In the genomic region with DNA sequence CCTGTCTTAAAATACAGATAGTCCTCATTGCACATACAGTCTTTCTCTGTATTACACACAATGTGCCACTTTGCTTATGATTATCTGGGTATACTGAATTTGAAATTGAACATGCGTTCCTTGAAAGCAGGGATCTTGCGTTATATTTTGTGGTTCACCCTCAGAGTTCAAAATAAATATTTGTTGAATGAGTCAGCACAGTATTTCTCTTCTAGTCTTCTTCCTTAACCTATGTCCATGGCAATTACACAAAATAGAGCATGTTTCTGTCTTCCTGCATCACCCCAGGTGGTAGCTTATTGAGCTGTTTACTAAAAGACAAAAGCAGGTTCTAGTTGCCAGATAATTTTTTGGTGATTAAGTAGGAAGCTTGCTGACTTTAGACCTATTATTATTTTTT, we compare ENCODE assay signal across 14 cellular contexts.
DNase-seq lines count a peak whose midpoint lies in the region; ATAC-seq, FAIRE-seq and TF ChIP-seq lines count a peak whose summit lies in the region.
"Had no signal": no experiment of that assay in that cellular context is flagged by ENCODE, and none has a peak within 500 bp of the region (broad histone marks: within the 10 kb centered on the region; RNA-seq: fewer than 3 reads in every experiment).

No MANE protein-coding gene starts in this region.

- no peaks in the 10 kb centered on the region for H3K36me3 Mint-ChIP-seq in activated naive CD4-positive, alpha-beta T cell treated with anti-CD3 and anti-CD28 coated beads, Interleukin-2, amount 10 ng/mL, durations not matched to agents 7 days and 5 days
- H3K36me3 Mint-ChIP-seq: activated naive CD8-positive, alpha-beta T cell treated with anti-CD3 and anti-CD28 coated beads, Interleukin-2, amount 10 ng/mL, durations not matched to agents 7 days and 5 days had no signal

- BruUV-seq in HepG2 (replicated peaks; lab: Mats Ljungman, UMichigan), result no TSS peak

- H4K20me1 ChIP-seq in HepG2 (ENCODE audit: insufficient read depth, low read length), result no peaks in the 10 kb centered on the region

- ATAC-seq in HepG2 (no peak), right lobe of liver (no peak)
- ATAC-seq: activated CD4-positive, CD25-positive, alpha-beta regulatory T cell treated with anti-CD3 and anti-CD28 coated beads, Interleukin-2, amount 50 U/mL, for 24 hours had no signal

- CTCF ChIA-PET in HepG2 (lab: Yijun Ruan, JAX; ENCODE audit: low intra/inter-chr PET ratio, low total read pairs), result no interaction called here
- CTCF ChIA-PET in activated naive CD4-positive, alpha-beta T cell treated with anti-CD3 and anti-CD28 coated beads, Interleukin-2, amount 10 ng/mL, durations not matched to agents 7 days and 5 days (lab: Charles Lee), result no interaction called here

- H2AFZ ChIP-seq in HepG2 (ENCODE audit: low read length), result no peak overlapping the region
- H2AFZ ChIP-seq: parathyroid adenoma had no signal

- no peaks in the 10 kb centered on the region for H3K9me3 Mint-ChIP-seq in activated naive CD4-positive, alpha-beta T cell treated with anti-CD3 and anti-CD28 coated beads, Interleukin-2, amount 10 ng/mL, durations not matched to agents 7 days and 5 days
- H3K9me3 Mint-ChIP-seq: activated naive CD8-positive, alpha-beta T cell treated with anti-CD3 and anti-CD28 coated beads, Interleukin-2, amount 10 ng/mL, durations not matched to agents 7 days and 5 days had no signal

- no peak overlapping the region for H3K9ac ChIP-seq in HepG2 (ENCODE audit: insufficient read depth, low read depth, low read length)
- H3K9ac ChIP-seq: parathyroid adenoma had no signal

- H3K27me3 ChIP-seq in HepG2 (ENCODE audit: control insufficient read depth in 1 of 2, insufficient read depth in 2 of 2, low read length in 2 of 2) (no peaks in the 10 kb centered on the region), right lobe of liver (no peaks in the 10 kb centered on the region), transverse colon (no peaks in the 10 kb centered on the region)
- H3K27me3 ChIP-seq: tibial artery had no signal

- no peak overlapping the region for H3K4me2 ChIP-seq in HepG2 (ENCODE audit: low read depth, low read length)

- DNase-seq in HepG2 (ENCODE audit: low spot score), result no peak
- no peak for DNase-seq in right lobe of liver
- DNase-seq in NCI-H748 (lab: John Stamatoyannopoulos, UW; ENCODE audit: unreplicated experiment), result peak; percentile 99
- DNase-seq in brain pericyte (ENCODE audit: low read depth, low spot score), result peak; percentile 3
- no peak for DNase-seq in iPS-NIHi7 (ENCODE audit: extremely low spot score)
- no peak for DNase-seq in activated naive CD4-positive, alpha-beta T cell treated with anti-CD3 and anti-CD28 coated beads, Interleukin-2, amount 10 ng/mL, durations not matched to agents 7 days and 5 days
- DNase-seq in transverse colon, result no peak
- DNase-seq in globus pallidus (ENCODE audit: low spot score), result no peak
- DNase-seq: activated naive CD8-positive, alpha-beta T cell treated with anti-CD3 and anti-CD28 coated beads, Interleukin-2, amount 10 ng/mL, durations not matched to agents 7 days and 5 days; Caco-2; SW 1271; tibial artery had no signal

- H3K79me2 ChIP-seq in HepG2 (ENCODE audit: insufficient read depth, low read length), result no peaks in the 10 kb centered on the region
- H3K79me2 ChIP-seq: parathyroid adenoma had no signal

- H3K27ac ChIP-seq in HepG2 (ENCODE audit: extremely low read length, insufficient read depth, low read length), result no peak overlapping the region
- H3K27ac ChIP-seq in right lobe of liver, result no peak overlapping the region
- H3K27ac ChIP-seq in transverse colon, result no peak overlapping the region
- H3K27ac ChIP-seq: parathyroid adenoma, tibial artery had no signal

- H3K27ac Mint-ChIP-seq in activated naive CD4-positive, alpha-beta T cell treated with anti-CD3 and anti-CD28 coated beads, Interleukin-2, amount 10 ng/mL, durations not matched to agents 7 days and 5 days, result no peak overlapping the region
- H3K27ac Mint-ChIP-seq: activated naive CD8-positive, alpha-beta T cell treated with anti-CD3 and anti-CD28 coated beads, Interleukin-2, amount 10 ng/mL, durations not matched to agents 7 days and 5 days had no signal

- no peak for TF ChIP-seq POLR2A in HepG2 (IDR thresholded peaks at IDR 0.05; ENCODE audit: insufficient read depth in 1 of 2, low read depth in 2 of 2, low read length in 2 of 2)
- TF ChIP-seq POLR2A in right lobe of liver (IDR thresholded peaks at IDR 0.05), result no peak
- no peak for TF ChIP-seq POLR2A in transverse colon (IDR thresholded peaks at IDR 0.05)

- H3K4me3 ChIP-seq in HepG2 (replicated peaks in 1 of 3; ENCODE audit: insufficient read depth in 1 of 3, low read depth in 2 of 3, low read length in 3 of 3) (no peak overlapping the region), right lobe of liver (no peak overlapping the region), transverse colon (no peak overlapping the region)
- H3K4me3 ChIP-seq: tibial artery had no signal

- H3K27me3 Mint-ChIP-seq in activated naive CD4-positive, alpha-beta T cell treated with anti-CD3 and anti-CD28 coated beads, Interleukin-2, amount 10 ng/mL, durations not matched to agents 7 days and 5 days, result no peaks in the 10 kb centered on the region
- H3K27me3 Mint-ChIP-seq: activated naive CD8-positive, alpha-beta T cell treated with anti-CD3 and anti-CD28 coated beads, Interleukin-2, amount 10 ng/mL, durations not matched to agents 7 days and 5 days had no signal

- H3K36me3 ChIP-seq in HepG2 (replicated peaks in 1 of 2; ENCODE audit: control insufficient read depth in 1 of 2, insufficient read depth in 2 of 2, low read length in 2 of 2) (no peaks in the 10 kb centered on the region), right lobe of liver (no peaks in the 10 kb centered on the region), transverse colon (no peaks in the 10 kb centered on the region)
- H3K36me3 ChIP-seq: tibial artery had no signal

- no peak overlapping the region for H3K4me3 Mint-ChIP-seq in activated naive CD4-positive, alpha-beta T cell treated with anti-CD3 and anti-CD28 coated beads, Interleukin-2, amount 10 ng/mL, durations not matched to agents 7 days and 5 days
- H3K4me3 Mint-ChIP-seq: activated naive CD8-positive, alpha-beta T cell treated with anti-CD3 and anti-CD28 coated beads, Interleukin-2, amount 10 ng/mL, durations not matched to agents 7 days and 5 days had no signal

- H3K4me1 ChIP-seq in HepG2 (ENCODE audit: insufficient read depth, low read length), result no peaks in the 10 kb centered on the region
- H3K4me1 ChIP-seq in right lobe of liver, result no peaks in the 10 kb centered on the region
- H3K4me1 ChIP-seq in transverse colon, result no peaks in the 10 kb centered on the region
- H3K4me1 ChIP-seq: Caco-2, parathyroid adenoma, tibial artery had no signal

- H3K9me3 ChIP-seq in HepG2 (ENCODE audit: low read length), result no peaks in the 10 kb centered on the region
- no peaks in the 10 kb centered on the region for H3K9me3 ChIP-seq in right lobe of liver
- no peaks in the 10 kb centered on the region for H3K9me3 ChIP-seq in transverse colon
- H3K9me3 ChIP-seq: Caco-2, tibial artery had no signal

- POLR2A ChIA-PET in HepG2 (lab: Yijun Ruan, JAX), result no interaction called here

- TF ChIP-seq CTCF in HepG2 (CRISPR knock-in tag; IDR thresholded peaks at IDR 0.05) (no peak), right lobe of liver (IDR thresholded peaks at IDR 0.05) (no peak), transverse colon (IDR thresholded peaks at IDR 0.05) (no peak)

- no peak for TF ChIP-seq RAD21 in HepG2 (CRISPR knock-in tag; IDR thresholded peaks at IDR 0.05)

- TF ChIP-seq EP300 in HepG2 (IDR thresholded peaks at IDR 0.05; ENCODE audit: low read depth in 2 of 2, low read length in 2 of 2) (no peak), HepG2 (CRISPR knock-in tag; IDR thresholded peaks at IDR 0.05; ENCODE audit: borderline replicate concordance) (no peak), transverse colon (IDR thresholded peaks at IDR 0.05; ENCODE audit: low read depth) (no peak)

- in situ Hi-C loops in HepG2 (cut with HindIII; ENCODE audit: extremely low pct_ligation_motif_present, low pct_unique_long_range_greater_than_20kb), result no loop called here
- in situ Hi-C loops in transverse colon (cut with MboI; ENCODE audit: low pct_ligation_motif_present in 1 of 4, low pct_unique_long_range_greater_than_20kb in 1 of 4, low sequenced_read_pairs in 3 of 4), result no loop called here

- no peaks in the 10 kb centered on the region for H3K4me1 Mint-ChIP-seq in activated naive CD4-positive, alpha-beta T cell treated with anti-CD3 and anti-CD28 coated beads, Interleukin-2, amount 10 ng/mL, durations not matched to agents 7 days and 5 days
- H3K4me1 Mint-ChIP-seq: activated naive CD8-positive, alpha-beta T cell treated with anti-CD3 and anti-CD28 coated beads, Interleukin-2, amount 10 ng/mL, durations not matched to agents 7 days and 5 days had no signal

- intact Hi-C loops in HepG2 (cut with micrococcal nuclease; ENCODE audit: unreplicated experiment), result no loop called here
- intact Hi-C loops in right lobe of liver (cut with DNase I), result no loop called here
- intact Hi-C loops in transverse colon (cut with DNase I; ENCODE audit: low total_unique reads), result loop anchor here (10.0 kb wide), 1 partner anchor 59 kb away; no protein-coding TSS in a partner anchor

- 6% methylated on average over 2 of the region's 2 CpGs for WGBS in HepG2 (ENCODE audit: low lambda C conversion rate)
- WGBS in right lobe of liver (ENCODE audit: insufficient coverage, low coverage, low lambda C conversion rate, missing lambda C conversion rate), result 7% methylated on average over 2 of the region's 2 CpGs
- WGBS in transverse colon (ENCODE audit: low coverage in 1 of 2), 2 donors, result 0% methylated on average over 2 of the region's 2 CpGs

- no peak for FAIRE-seq in HepG2 (lab: Jason Lieb, UNC)

TF ChIP-seq in HepG2, 621 proteins besides CTCF, POLR2A, EP300 and RAD21:
- TF ChIP-seq NFKB2 (CRISPR knock-in tag; IDR thresholded peaks at IDR 0.05; ENCODE audit: borderline replicate concordance) (no peak), BCL6 (CRISPR knock-in tag; IDR thresholded peaks at IDR 0.05) (peak; percentile 56), RNF2 (conservative IDR thresholded peaks at IDR 0.05; ENCODE audit: low read depth) (no peak)
TF ChIP-seq in HepG2: peak in this region for 1.

Comparison
In these comparisons a context has a peak if more than half of its experiments do, and no peak if none do; other contexts are left out.
1. DNase-seq: peak in NCI-H748 (single experiment) and brain pericyte (single experiment); none in HepG2 (single experiment), right lobe of liver (0 of 3), iPS-NIHi7 (single experiment), activated naive CD4-positive, alpha-beta T cell treated with anti-CD3 and anti-CD28 coated beads, Interleukin-2, amount 10 ng/mL, durations not matched to agents 7 days and 5 days (single experiment), transverse colon (single experiment) and globus pallidus (single experiment).